In the genomic region with DNA sequence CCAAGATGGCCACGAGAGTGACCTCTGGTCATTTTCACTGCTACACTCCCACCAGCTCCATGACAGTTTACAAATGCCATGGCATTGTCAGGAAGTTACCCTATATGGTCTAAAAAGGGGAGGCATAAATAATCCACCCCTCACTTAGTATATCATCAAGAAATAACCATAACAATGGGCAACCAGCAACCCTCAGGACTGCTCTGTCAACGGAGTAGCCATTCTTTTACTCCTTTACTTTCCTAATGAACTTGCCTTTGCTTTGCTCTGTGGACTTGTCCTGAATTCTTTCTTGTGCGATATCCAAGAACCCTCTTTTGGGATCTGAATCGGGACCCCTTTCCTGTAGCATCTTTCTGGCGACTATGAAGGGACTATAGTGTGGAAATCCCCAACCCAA, we compare ENCODE assay signal across 26 cellular contexts. TPM values are rescaled to one million over a fixed set of nuclear protein-coding genes. Genes with fewer than 3 reads are reported as not detected.
A peak's percentile ranks its signal among the peaks of the same experiment; 100 is the strongest.
DNase-seq lines count a peak whose midpoint lies in the region; ATAC-seq, FAIRE-seq and TF ChIP-seq lines count a peak whose summit lies in the region.
"Had no signal": no experiment of that assay in that cellular context is flagged by ENCODE, and none has a peak within 500 bp of the region (broad histone marks: within the 10 kb centered on the region; RNA-seq: fewer than 3 reads in every experiment).

No MANE protein-coding gene starts in this region.

- TF ChIP-seq CTCF in H9 (conservative IDR thresholded peaks at IDR 0.05), result no peak
- no peak for TF ChIP-seq CTCF in H1 (IDR thresholded peaks at IDR 0.05; ENCODE audit: control extremely low read depth in 1 of 3, insufficient read depth in 1 of 3, low read depth in 1 of 3, low read length in 3 of 3)
- TF ChIP-seq CTCF in neural crest cell (conservative IDR thresholded peaks at IDR 0.05), result no peak
- no peak for TF ChIP-seq CTCF in lower lobe of right lung (IDR thresholded peaks at IDR 0.05)
- TF ChIP-seq CTCF in Calu3 (IDR thresholded peaks at IDR 0.05; ENCODE audit: unreplicated experiment), result no peak

- no peak overlapping the region for H3K23ac ChIP-seq in H9 (ENCODE audit: insufficient read length, low read depth, low read length)
- no peak overlapping the region for H3K23ac ChIP-seq in H1 (ENCODE audit: insufficient read length)

- H3K79me2 ChIP-seq in H9 (ENCODE audit: insufficient read depth, low read length) (no peaks in the 10 kb centered on the region), H1 (ENCODE audit: control insufficient read depth in 1 of 2, insufficient read depth in 2 of 2, low read length in 2 of 2) (no peaks in the 10 kb centered on the region)

- no TSS peak for BruUV-seq in Calu3 (replicated peaks; lab: Mats Ljungman, UMichigan)

- H3K9me3 ChIP-seq in H9 (ENCODE audit: control insufficient read depth, low read depth, low read length) (no peaks in the 10 kb centered on the region), HUES64 (ENCODE audit: insufficient read depth, low read depth, low read length) (no peaks in the 10 kb centered on the region), H1 (ENCODE audit: insufficient read depth in 2 of 2, low read depth in 1 of 2, low read length in 1 of 2) (no peaks in the 10 kb centered on the region), lower lobe of right lung (no peaks in the 10 kb centered on the region)
- H3K9me3 ChIP-seq: Caco-2 had no signal

- H3K4me3 Mint-ChIP-seq in H9, result 0 out of 5 replicates have a peak overlapping the region, but pooled peaks of 1 of the 2 experiments have one; percentile 56
- no peak overlapping the region for H3K4me3 Mint-ChIP-seq in neural crest cell
- H3K4me3 Mint-ChIP-seq in Calu3 (ENCODE audit: low read depth, unreplicated experiment), result no peak overlapping the region
- H3K4me3 Mint-ChIP-seq: CD4-positive, alpha-beta T cell; IgD-negative memory B cell had no signal

- no peak for TF ChIP-seq RAD21 in H1 (IDR thresholded peaks at IDR 0.05 in 1 of 2, conservative IDR thresholded peaks at IDR 0.05 in 1 of 2; ENCODE audit: low read depth in 2 of 2, low read length in 2 of 2)

- peak overlapping the region; percentile 84 for H3T11ph ChIP-seq in H9 (ENCODE audit: low read length)

- peaks cover 4% of the 10 kb centered on the region for H3K27me3 Mint-ChIP-seq in H9 (ENCODE audit: low read depth)
- no peaks in the 10 kb centered on the region for H3K27me3 Mint-ChIP-seq in neural crest cell (ENCODE audit: low read depth)
- peaks cover 15% of the 10 kb centered on the region for H3K27me3 Mint-ChIP-seq in Calu3 (ENCODE audit: unreplicated experiment)
- H3K27me3 Mint-ChIP-seq: IgD-negative memory B cell had no signal

- H3K27ac ChIP-seq in H9 (ENCODE audit: insufficient read length, low read depth, low read length) (no peak overlapping the region), HUES64 (ENCODE audit: low read depth, low read length) (peak overlapping the region; percentile 50; the same call in 1 of the 2 replicates), H1 (ENCODE audit: low read depth, low read length) (no peak overlapping the region), lower lobe of right lung (no peak overlapping the region)
- H3K27ac ChIP-seq: C4-2B, GM23248, HL-60 had no signal

- H2AK5ac ChIP-seq in H9 (ENCODE audit: insufficient read length, low read length), result no peak overlapping the region
- H2AK5ac ChIP-seq in H1 (ENCODE audit: low read depth, low read length), result no peak overlapping the region

- no peak overlapping the region for H4K8ac ChIP-seq in H9 (replicated peaks; ENCODE audit: insufficient read length, low read depth, low read length)
- H4K8ac ChIP-seq in H1 (ENCODE audit: extremely low read depth, insufficient read depth, low read length), result no peak overlapping the region

- no peaks in the 10 kb centered on the region for H3K36me3 ChIP-seq in HUES64 (ENCODE audit: insufficient read depth, low read length)
- no peaks in the 10 kb centered on the region for H3K36me3 ChIP-seq in H1 (ENCODE audit: control insufficient read depth in 2 of 4, insufficient read depth in 4 of 4, low read length in 3 of 4)
- no peaks in the 10 kb centered on the region for H3K36me3 ChIP-seq in lower lobe of right lung

- CTCF ChIA-PET in H1 (lab: Charles Lee; ENCODE audit: partially characterized antibody) (interaction anchor here (0.6 kb wide), 1 partner anchor 10 kb away, joined by 3 read pairs; no protein-coding TSS in a partner anchor), Calu3 (lab: Charles Lee) (no interaction called here)

- no peak overlapping the region for H2BK12ac ChIP-seq in H9 (ENCODE audit: insufficient read length, low read depth, low read length)
- H2BK12ac ChIP-seq in H1 (ENCODE audit: low read depth, low read length), result no peak overlapping the region

- H3K36me3 Mint-ChIP-seq in H9 (ENCODE audit: insufficient read depth in 1 of 3, low read depth in 3 of 3) (no peaks in the 10 kb centered on the region; a peak in 1 of 7 replicates), neural crest cell (ENCODE audit: low read depth) (no peaks in the 10 kb centered on the region), Calu3 (ENCODE audit: insufficient read depth, unreplicated experiment) (no peaks in the 10 kb centered on the region)
- H3K36me3 Mint-ChIP-seq: IgD-negative memory B cell had no signal

- H3K9me3 Mint-ChIP-seq in H9, result no peaks in the 10 kb centered on the region
- H3K9me3 Mint-ChIP-seq in neural crest cell, result peaks cover 3% of the 10 kb centered on the region
- H3K9me3 Mint-ChIP-seq in Calu3 (ENCODE audit: low read depth, unreplicated experiment), result no peaks in the 10 kb centered on the region
- H3K9me3 Mint-ChIP-seq: CD4-positive, alpha-beta T cell; IgD-negative memory B cell had no signal

- H3K4me2 ChIP-seq in H9 (ENCODE audit: insufficient read depth, insufficient read length, low read length) (no peak overlapping the region), H1 (ENCODE audit: insufficient read depth in 1 of 2, low read depth in 2 of 2, low read length in 2 of 2) (peak overlapping the region in 1 of 2 experiments; percentile 28; a peak in 1 of 4 replicates)

- no peak overlapping the region for H3K4ac ChIP-seq in H9 (ENCODE audit: low read depth, low read length)
- H3K4ac ChIP-seq in H1 (replicated peaks; ENCODE audit: insufficient read length, low read depth, low read length), result no peak overlapping the region

- H3K79me1 ChIP-seq in H9 (ENCODE audit: insufficient read depth, low read depth, low read length, poor library complexity, severe bottlenecking) (no peaks in the 10 kb centered on the region), H1 (ENCODE audit: low read depth, low read length) (no peaks in the 10 kb centered on the region)

- H3K27ac Mint-ChIP-seq in H9 (peak overlapping the region in 1 of 3 experiments; percentile 69; a peak in 2 of 7 replicates), neural crest cell (ENCODE audit: unreplicated experiment) (peak overlapping the region; percentile 16), Calu3 (ENCODE audit: unreplicated experiment) (no peak overlapping the region)
- H3K27ac Mint-ChIP-seq: CD4-positive, alpha-beta T cell; IgD-negative memory B cell had no signal

- no peak overlapping the region for H3K14ac ChIP-seq in H9 (ENCODE audit: insufficient read depth, low read length)
- no peak overlapping the region for H3K14ac ChIP-seq in H1 (ENCODE audit: insufficient read length)

- TF ChIP-seq EP300 in H1 (IDR thresholded peaks at IDR 0.05; ENCODE audit: borderline replicate concordance in 1 of 2, low read depth in 2 of 2, low read length in 2 of 2), result no peak

- DNase-seq in H9, result no peak
- no peak for DNase-seq in H1 (ENCODE audit: low read depth in 1 of 2, low spot score in 2 of 2)
- no peak for DNase-seq in neural crest cell (ENCODE audit: low read depth, low spot score)
- no peak for DNase-seq in activated naive CD4-positive, alpha-beta T cell (lab: John Stamatoyannopoulos, UW)
- DNase-seq in lower lobe of right lung, result no peak
- no peak for DNase-seq in Calu3
- DNase-seq: ACHN; AML-193; Caco-2; CD4-positive, alpha-beta T cell; DMS79 treated with DMSO at 0.1 percent for 48 hours; GM23248; H7; Kasumi-1; KG1 had no signal

- H2BK5ac ChIP-seq in H9 (ENCODE audit: insufficient read length, low read length) (no peak overlapping the region), H1 (ENCODE audit: low read depth, low read length) (no peak overlapping the region)

- H2BK20ac ChIP-seq in H9 (ENCODE audit: low read depth, low read length, poor library complexity, severe bottlenecking) (no peak overlapping the region), H1 (ENCODE audit: low read length) (no peak overlapping the region)

- H3K18ac ChIP-seq in H9 (ENCODE audit: insufficient read length, low read depth, low read length) (no peak overlapping the region), H1 (ENCODE audit: extremely low read depth, low read length) (no peak overlapping the region)

- H2BK15ac ChIP-seq in H9 (ENCODE audit: low read depth, low read length) (no peak overlapping the region), H1 (ENCODE audit: low read length) (no peak overlapping the region)

- no peak overlapping the region for H4K91ac ChIP-seq in H9 (ENCODE audit: insufficient read length, low read depth, low read length)
- no peak overlapping the region for H4K91ac ChIP-seq in H1 (replicated peaks; ENCODE audit: insufficient read length, low read length)

- no CpG with 5 or more reads among the region's 5 CpGs for WGBS in H9 (ENCODE audit: extremely low coverage, insufficient read length, low lambda C conversion rate)
- WGBS in HUES64, result 57% methylated on average over 5 of the region's 5 CpGs
- WGBS in H1 (ENCODE audit: extremely low coverage in 1 of 2, insufficient coverage in 1 of 2, insufficient read length in 1 of 2, insufficient replicate concordance in 2 of 2, low coverage in 1 of 2, low lambda C conversion rate in 2 of 2, missing lambda C conversion rate in 1 of 2), 2 experiments, result 69% methylated on average over 5 of the region's 5 CpGs; no CpG with 5 or more reads in 1 of the 2 experiments

- H4K5ac ChIP-seq in H9 (ENCODE audit: insufficient read length, low read depth, low read length) (no peak overlapping the region), H1 (ENCODE audit: insufficient read length, low read depth, low read length) (no peak overlapping the region)

- intact Hi-C loops in lower lobe of right lung (cut with DNase I) (no loop called here), Calu3 (cut with micrococcal nuclease; ENCODE audit: unreplicated experiment) (no loop called here)

- H2AFZ ChIP-seq in H9 (ENCODE audit: low read length) (no peak overlapping the region), H1 (ENCODE audit: low read length) (peak overlapping the region; percentile 87; the same call in 1 of the 2 replicates)
- H2AFZ ChIP-seq: GM23248 had no signal

- H2BK120ac ChIP-seq in H9 (ENCODE audit: low read depth, low read length, poor library complexity, severe bottlenecking), result no peak overlapping the region
- no peak overlapping the region for H2BK120ac ChIP-seq in H1 (replicated peaks; ENCODE audit: low read depth, low read length)

- H3K4me3 ChIP-seq in HUES64 (ENCODE audit: low read length) (no peak overlapping the region), H1 (ENCODE audit: extremely low read depth in 1 of 4, insufficient read depth in 2 of 4, low read depth in 3 of 4, low read length in 4 of 4) (no peak overlapping the region), lower lobe of right lung (no peak overlapping the region)
- H3K4me3 ChIP-seq: GM12878, GM23248 had no signal

- H3K4me1 Mint-ChIP-seq in H9, result peaks cover 6% of the 10 kb centered on the region in 2 experiments
- no peaks in the 10 kb centered on the region for H3K4me1 Mint-ChIP-seq in neural crest cell
- no peaks in the 10 kb centered on the region for H3K4me1 Mint-ChIP-seq in Calu3 (ENCODE audit: low read depth, unreplicated experiment)
- H3K4me1 Mint-ChIP-seq: IgD-negative memory B cell had no signal

- no peak overlapping the region for H3K56ac ChIP-seq in H9 (ENCODE audit: insufficient read length, low read depth, low read length)
- H3K56ac ChIP-seq in H1 (replicated peaks; ENCODE audit: insufficient read length, low read depth, low read length), result no peak overlapping the region

- no peak overlapping the region for H3K9ac ChIP-seq in H9 (ENCODE audit: extremely low read depth, insufficient read length, low read length)
- no peak overlapping the region for H3K9ac ChIP-seq in HUES64 (ENCODE audit: low read depth, low read length)
- H3K9ac ChIP-seq in H1 (replicated peaks in 1 of 4; ENCODE audit: extremely low read depth in 1 of 4, low read depth in 3 of 4, low read length in 3 of 4), result no peak overlapping the region
- H3K9ac ChIP-seq: GM23248 had no signal

- no peak for ATAC-seq in lower lobe of right lung
- ATAC-seq: GM12878, HepG2 had no signal

- H3K23me2 ChIP-seq in H9 (ENCODE audit: insufficient read length, low read depth, low read length, poor library complexity, severe bottlenecking) (no peaks in the 10 kb centered on the region), H1 (ENCODE audit: low read depth, low read length) (no peaks in the 10 kb centered on the region)

- H3K27me3 ChIP-seq in H9 (ENCODE audit: insufficient read depth, low read length), result no peaks in the 10 kb centered on the region
- H3K27me3 ChIP-seq in HUES64 (ENCODE audit: insufficient read depth, low read length), result no peaks in the 10 kb centered on the region
- H3K27me3 ChIP-seq in H1 (replicated peaks in 1 of 4; ENCODE audit: control insufficient read depth in 3 of 4, extremely low read depth in 1 of 4, insufficient read depth in 3 of 4, low read length in 3 of 4), result no peaks in the 10 kb centered on the region
- no peaks in the 10 kb centered on the region for H3K27me3 ChIP-seq in lower lobe of right lung (ENCODE audit: low read depth)

- TF ChIP-seq POLR2A in H1 (IDR thresholded peaks at IDR 0.05; ENCODE audit: control extremely low read depth in 1 of 2, low read depth in 2 of 2, low read length in 2 of 2), result no peak

- peak; percentile 36 for FAIRE-seq in H1 (lab: Jason Lieb, UNC)
- FAIRE-seq: A204.1, GM12878, GM18507, HepG2 had no signal

- H3K4me1 ChIP-seq in H9 (ENCODE audit: insufficient read depth, low read length) (peaks cover 3% of the 10 kb centered on the region; the same call in 1 of the 2 replicates), HUES64 (ENCODE audit: insufficient read depth, low read length) (0 out of 2 replicates have a peak, but pooled peaks cover 3% of the 10 kb centered on the region), H1 (replicated peaks in 1 of 4; ENCODE audit: control insufficient read depth in 3 of 4, insufficient read depth in 4 of 4, low read length in 3 of 4) (peaks cover 0 to 5% (median 0%) of the 10 kb centered on the region in 4 experiments; a peak in 2 of 7 replicates), lower lobe of right lung (no peaks in the 10 kb centered on the region)
- H3K4me1 ChIP-seq: Caco-2 had no signal

- POLR2A ChIA-PET in H1 (lab: Charles Lee; ENCODE audit: partially characterized antibody), result no interaction called here

- H4K20me1 ChIP-seq in H9 (ENCODE audit: control insufficient read depth, insufficient read depth, insufficient read length) (no peaks in the 10 kb centered on the region), H1 (replicated peaks in 1 of 2; ENCODE audit: control insufficient read depth in 1 of 2, insufficient read depth in 2 of 2, low read length in 2 of 2) (no peaks in the 10 kb centered on the region)

RNA-seq across cellular contexts. Expression of a gene that starts 14.5 kb away (rescaled TPM):
- total RNA-seq in H9 (2021) (83.3 and 84.5 TPM in 2 replicates), neural crest cell (58.4 and 63.0 TPM in 2 replicates), lower lobe of right lung (0.83 TPM), Calu3 (2022) (15.2 and 18.2 TPM in 2 replicates)
- 54.0 TPM for polyA plus RNA-seq in HUES64 (2013, experiment 1 of 2)
- polyA plus RNA-seq in HUES64 (2013, experiment 2 of 2), result 48.6 TPM
- total RNA-seq in H1 (2021; fragmentation: NEBNext Ultra II Directional; extraction: Animal tissue kit (Norgen Biotek cat#: 25700)), result 62.1 and 65.0 TPM in 2 replicates
- 20.7 and 22.2 TPM in 2 replicates for polyA plus RNA-seq in H1 (2011; rRNA removed)
- polyA plus RNA-seq in H1 (2011; cell fraction: cytosol; rRNA removed), result 24.8 TPM
- polyA plus RNA-seq in H1 (2011; cell fraction: nucleus; rRNA removed), result 24.2 TPM
- polyA plus RNA-seq in H1 (2012, experiment 1 of 2), result 42.7 to 47.8 TPM (median 46.8 TPM) in 4 replicates
- polyA plus RNA-seq in H1 (2012, experiment 2 of 2), result 34.1 TPM
- polyA plus RNA-seq in H1 (2013, experiment 1 of 2), result 32.1 TPM
- polyA plus RNA-seq in H1 (2013, experiment 2 of 2), result 32.0 TPM
- polyA minus RNA-seq in H1 (2011; rRNA and poly(A)+ RNA removed), result 52.1 and 67.6 TPM in 2 replicates
- polyA minus RNA-seq in H1 (2011; cell fraction: cytosol; rRNA and poly(A)+ RNA removed), result 57.9 TPM
- 39.8 TPM for polyA minus RNA-seq in H1 (2011; cell fraction: nucleus; rRNA and poly(A)+ RNA removed)
- polyA plus RNA-seq: IgD-negative memory B cell had no signal

RNA-seq across cellular contexts. Expression of a gene that starts 20.6 kb away (rescaled TPM):
- total RNA-seq in H9 (2021), result not detected in 2 replicates
- not detected for polyA plus RNA-seq in HUES64 (2013, experiment 1 of 2)
- not detected for polyA plus RNA-seq in HUES64 (2013, experiment 2 of 2)
- not detected in 2 replicates for total RNA-seq in H1 (2021; fragmentation: NEBNext Ultra II Directional; extraction: Animal tissue kit (Norgen Biotek cat#: 25700))
- polyA plus RNA-seq in H1 (2011; rRNA removed), result not detected in 2 replicates
- polyA plus RNA-seq in H1 (2011; cell fraction: cytosol; rRNA removed), result not detected
- polyA plus RNA-seq in H1 (2011; cell fraction: nucleus; rRNA removed), result not detected
- not detected in 4 replicates for polyA plus RNA-seq in H1 (2012, experiment 1 of 2)
- polyA plus RNA-seq in H1 (2012, experiment 2 of 2), result not detected
- polyA plus RNA-seq in H1 (2013, experiment 1 of 2), result not detected
- not detected for polyA plus RNA-seq in H1 (2013, experiment 2 of 2)
- not detected in 2 replicates for polyA minus RNA-seq in H1 (2011; rRNA and poly(A)+ RNA removed)
- not detected for polyA minus RNA-seq in H1 (2011; cell fraction: cytosol; rRNA and poly(A)+ RNA removed)
- polyA minus RNA-seq in H1 (2011; cell fraction: nucleus; rRNA and poly(A)+ RNA removed), result not detected
- total RNA-seq in neural crest cell, result not detected in 2 replicates
- 2.3 TPM for total RNA-seq in lower lobe of right lung
- not detected in 2 replicates for total RNA-seq in Calu3 (2022)
- total RNA-seq: Caco-2; CD4-positive, alpha-beta T cell; G401; GM23248; H7; HepG2; HT1080 had no signal
- polyA plus RNA-seq: BJ, GM23248, HepG2 had no signal

RNA-seq across cellular contexts. Expression of a gene that starts 38.2 kb away (rescaled TPM):
- total RNA-seq in H9 (2021), result 86.0 and 88.2 TPM in 2 replicates
- polyA plus RNA-seq in HUES64 (2013, experiment 1 of 2), result 61.7 TPM
- 56.6 TPM for polyA plus RNA-seq in HUES64 (2013, experiment 2 of 2)
- 106 and 113 TPM in 2 replicates for total RNA-seq in H1 (2021; fragmentation: NEBNext Ultra II Directional; extraction: Animal tissue kit (Norgen Biotek cat#: 25700))
- 64.7 and 65.6 TPM in 2 replicates for polyA plus RNA-seq in H1 (2011; rRNA removed)
- 94.8 TPM for polyA plus RNA-seq in H1 (2011; cell fraction: cytosol; rRNA removed)
- polyA plus RNA-seq in H1 (2011; cell fraction: nucleus; rRNA removed), result 119 TPM
- 90.1 to 112 TPM (median 101 TPM) in 4 replicates for polyA plus RNA-seq in H1 (2012, experiment 1 of 2)
- 14.1 TPM for polyA plus RNA-seq in H1 (2012, experiment 2 of 2)
- 87.3 TPM for polyA plus RNA-seq in H1 (2013, experiment 1 of 2)
- 81.4 TPM for polyA plus RNA-seq in H1 (2013, experiment 2 of 2)
- 112 and 152 TPM in 2 replicates for polyA minus RNA-seq in H1 (2011; rRNA and poly(A)+ RNA removed)
- polyA minus RNA-seq in H1 (2011; cell fraction: cytosol; rRNA and poly(A)+ RNA removed), result 48.0 TPM
- polyA minus RNA-seq in H1 (2011; cell fraction: nucleus; rRNA and poly(A)+ RNA removed), result 107 TPM
- 32.6 and 33.2 TPM in 2 replicates for total RNA-seq in neural crest cell
- total RNA-seq in lower lobe of right lung, result 23.8 TPM
- total RNA-seq in Calu3 (2022), result 8.0 and 8.3 TPM in 2 replicates
